Comparison of ENCODE assay signal across 10 cellular contexts in genomic region chr1:69569281-69569970, GRCh38. TPM values are rescaled to one million over a fixed set of nuclear protein-coding genes. Genes with fewer than 3 reads are reported as not detected.
DNase-seq lines count a peak whose midpoint lies in the region; ATAC-seq and TF ChIP-seq lines count a peak whose summit lies in the region.
"Had no signal": no experiment of that assay in that cellular context is flagged by ENCODE, and none has a peak within 500 bp of the region (broad histone marks: within the 10 kb centered on the region; RNA-seq: fewer than 3 reads in every experiment).

No MANE protein-coding gene starts in this region.

- intact Hi-C loops in sciatic nerve (cut with DNase I): no loop called here

- H3K36me3 ChIP-seq in HEK293 (ENCODE audit: control insufficient read depth in 2 of 2, insufficient read depth in 1 of 2, low read length in 2 of 2): no peaks in the 10 kb centered on the region
- H3K36me3 ChIP-seq in iPS DF 6.9 (ENCODE audit: control insufficient read depth, insufficient read depth, low read length): no peaks in the 10 kb centered on the region
- H3K36me3 ChIP-seq: SJSA1 had no signal

- H3K4me3 ChIP-seq in HEK293 (ENCODE audit: low read depth, low read length) (peak overlapping the region; percentile 79), iPS DF 6.9 (ENCODE audit: low read length) (peak overlapping the region; percentile 31; the same call in 1 of the 2 replicates)
- H3K4me3 ChIP-seq: SJSA1 had no signal

- POLR2A ChIA-PET in HEK293 (lab: Yijun Ruan, JAX): interaction anchor here (0.6 to 2.0 kb wide), 3 partner anchors 12 to 653 kb away, joined by 3 to 5 read pairs (median 4); no protein-coding TSS in a partner anchor
- POLR2A ChIA-PET in activated CD8-positive, alpha-beta T cell treated with anti-CD3 and anti-CD28 coated beads, Interleukin-2, amount 10 ng/mL, durations not matched to agents 7 days and 5 days (lab: Charles Lee): no interaction called here

- no peak for TF ChIP-seq CTCF in HEK293 (tag by site-specific recombination; IDR thresholded peaks at IDR 0.05)

- no peak overlapping the region; the same call in 1 of the 2 replicates for H3K27ac ChIP-seq in HEK293 (ENCODE audit: extremely low read depth, low read depth, low read length)
- no peak overlapping the region for H3K27ac ChIP-seq in iPS DF 6.9 (ENCODE audit: low read length)
- H3K27ac ChIP-seq: SJSA1 had no signal

- peaks cover 3% of the 10 kb centered on the region for H3K36me3 Mint-ChIP-seq in activated CD8-positive, alpha-beta T cell treated with anti-CD3 and anti-CD28 coated beads, Interleukin-2, amount 10 ng/mL, durations not matched to agents 7 days and 5 days (ENCODE audit: low read depth)
- H3K36me3 Mint-ChIP-seq in activated T-helper 17 cell treated with anti-CD3 and anti-CD28 coated beads, Interleukin-2, amount 50 U/mL, for 72 hours (ENCODE audit: low read depth): peaks cover 4% of the 10 kb centered on the region

- CTCF ChIA-PET in HEK293 (lab: Yijun Ruan, JAX): interaction anchor here (0.7 kb wide), 2 partner anchors 270 to 1098 kb away, joined by 3 read pairs; no protein-coding TSS in a partner anchor
- CTCF ChIA-PET in activated CD8-positive, alpha-beta T cell treated with anti-CD3 and anti-CD28 coated beads, Interleukin-2, amount 10 ng/mL, durations not matched to agents 7 days and 5 days (lab: Charles Lee): no interaction called here

- H3K27me3 Mint-ChIP-seq in activated CD8-positive, alpha-beta T cell treated with anti-CD3 and anti-CD28 coated beads, Interleukin-2, amount 10 ng/mL, durations not matched to agents 7 days and 5 days (ENCODE audit: low read depth): peaks cover 30% of the 10 kb centered on the region
- H3K27me3 Mint-ChIP-seq in activated T-helper 17 cell treated with anti-CD3 and anti-CD28 coated beads, Interleukin-2, amount 50 U/mL, for 72 hours: peaks cover 31% of the 10 kb centered on the region

- ATAC-seq in activated CD8-positive, alpha-beta T cell treated with anti-CD3 and anti-CD28 coated beads, Interleukin-2, amount 10 ng/mL, durations not matched to agents 7 days and 5 days: no peak
- peak; percentile 18 for ATAC-seq in sciatic nerve
- ATAC-seq in HG03432 (IDR thresholded peaks at IDR 0.05; ENCODE audit: unreplicated experiment): no peak
- no peak for ATAC-seq in activated T-helper 17 cell treated with anti-CD3 and anti-CD28 coated beads, Interleukin-2, amount 50 U/mL, for 72 hours (replicated peaks)
- no peak for ATAC-seq in GM18868 (IDR thresholded peaks at IDR 0.05; ENCODE audit: unreplicated experiment)
- ATAC-seq: left colon had no signal

- WGBS in iPS DF 6.9 (ENCODE audit: insufficient coverage, insufficient read length): no CpG with 5 or more reads among the region's 26 CpGs

- DNase-seq in activated CD8-positive, alpha-beta T cell treated with anti-CD3 and anti-CD28 coated beads, Interleukin-2, amount 10 ng/mL, durations not matched to agents 7 days and 5 days: no peak
- no peak for DNase-seq in iPS DF 6.9 (ENCODE audit: low read depth, low spot score)
- DNase-seq in sciatic nerve (ENCODE audit: low spot score): no peak
- DNase-seq: HCEC 1CT, left colon had no signal

- no peaks in the 10 kb centered on the region for H3K9me3 ChIP-seq in HEK293 (ENCODE audit: control insufficient read depth, insufficient read depth, low read depth, low read length)
- H3K9me3 ChIP-seq in iPS DF 6.9 (ENCODE audit: control insufficient read depth, insufficient read depth, low read length): no peaks in the 10 kb centered on the region

- H3K27ac Mint-ChIP-seq in activated CD8-positive, alpha-beta T cell treated with anti-CD3 and anti-CD28 coated beads, Interleukin-2, amount 10 ng/mL, durations not matched to agents 7 days and 5 days: no peak overlapping the region
- H3K27ac Mint-ChIP-seq in activated T-helper 17 cell treated with anti-CD3 and anti-CD28 coated beads, Interleukin-2, amount 50 U/mL, for 72 hours: no peak overlapping the region

- H3K9me3 Mint-ChIP-seq in activated CD8-positive, alpha-beta T cell treated with anti-CD3 and anti-CD28 coated beads, Interleukin-2, amount 10 ng/mL, durations not matched to agents 7 days and 5 days (ENCODE audit: insufficient read depth): no peaks in the 10 kb centered on the region
- H3K9me3 Mint-ChIP-seq in activated T-helper 17 cell treated with anti-CD3 and anti-CD28 coated beads, Interleukin-2, amount 50 U/mL, for 72 hours: peaks cover 4% of the 10 kb centered on the region

- peak overlapping the region; percentile 56 for H3K4me3 Mint-ChIP-seq in activated CD8-positive, alpha-beta T cell treated with anti-CD3 and anti-CD28 coated beads, Interleukin-2, amount 10 ng/mL, durations not matched to agents 7 days and 5 days
- H3K4me3 Mint-ChIP-seq in activated T-helper 17 cell treated with anti-CD3 and anti-CD28 coated beads, Interleukin-2, amount 50 U/mL, for 72 hours: no peak overlapping the region

- H3K27me3 ChIP-seq in iPS DF 6.9 (ENCODE audit: control insufficient read depth, insufficient read depth, low read length): peaks cover 29% of the 10 kb centered on the region

- H3K4me1 Mint-ChIP-seq in activated CD8-positive, alpha-beta T cell treated with anti-CD3 and anti-CD28 coated beads, Interleukin-2, amount 10 ng/mL, durations not matched to agents 7 days and 5 days (ENCODE audit: low read depth): peaks cover 10% of the 10 kb centered on the region
- H3K4me1 Mint-ChIP-seq in activated T-helper 17 cell treated with anti-CD3 and anti-CD28 coated beads, Interleukin-2, amount 50 U/mL, for 72 hours: no peaks in the 10 kb centered on the region

- H3K4me1 ChIP-seq in HEK293 (ENCODE audit: control insufficient read depth, insufficient read depth, low read length) (no peaks in the 10 kb centered on the region), iPS DF 6.9 (ENCODE audit: control insufficient read depth, insufficient read depth, low read length) (no peaks in the 10 kb centered on the region; the same call in 1 of the 2 replicates)

TF ChIP-seq in HEK293, 187 proteins besides CTCF, POLR2A, EP300 and RAD21 (continues in another document):
- TF ChIP-seq BCL11A (tag by site-specific recombination; IDR thresholded peaks at IDR 0.05; ENCODE audit: low read depth): no peak
- no peak for TF ChIP-seq ZBTB7A (tag by site-specific recombination; IDR thresholded peaks at IDR 0.05; ENCODE audit: low read depth)
- TF ChIP-seq ZNF558 (tag by site-specific recombination; IDR thresholded peaks at IDR 0.05): no peak
- TF ChIP-seq ZNF585B (tag by site-specific recombination; IDR thresholded peaks at IDR 0.05): no peak
- no peak for TF ChIP-seq ZNF626 (tag by site-specific recombination; IDR thresholded peaks at IDR 0.05)
- TF ChIP-seq ZNF514 (tag by site-specific recombination; IDR thresholded peaks at IDR 0.05): no peak
- TF ChIP-seq OVOL3 (tag by site-specific recombination; IDR thresholded peaks at IDR 0.05): no peak
- no peak for TF ChIP-seq ZBTB10 (tag by site-specific recombination; IDR thresholded peaks at IDR 0.05)
- TF ChIP-seq ZBTB11 (tag by site-specific recombination; conservative IDR thresholded peaks at IDR 0.05; ENCODE audit: low read depth): no peak

RNA-seq across cellular contexts. Expression of gene LRRC7, which starts 1.7 kb away (rescaled TPM):
- total RNA-seq in activated CD8-positive, alpha-beta T cell treated with anti-CD3 and anti-CD28 coated beads, Interleukin-2, amount 10 ng/mL, durations not matched to agents 7 days and 5 days: under 1 TPM; 0.08 to 0.16 TPM
- 42.4 TPM for total RNA-seq in sciatic nerve
- total RNA-seq in activated T-helper 17 cell treated with anti-CD3 and anti-CD28 coated beads, Interleukin-2, amount 50 U/mL, for 72 hours: not detected

Comparison
In these comparisons a context has a peak if more than half of its experiments do, and no peak if none do; other contexts are left out.
1. RNA of gene LRRC7, which starts 1.7 kb away (total RNA-seq): 42.4 TPM in sciatic nerve (single experiment); 0.08 to 0.16 TPM in activated CD8-positive, alpha-beta T cell treated with anti-CD3 and anti-CD28 coated beads, Interleukin-2, amount 10 ng/mL, durations not matched to agents 7 days and 5 days and not detected in activated T-helper 17 cell treated with anti-CD3 and anti-CD28 coated beads, Interleukin-2, amount 50 U/mL, for 72 hours; every median in the first group is over 10 times any median in the second.